8 cellular contexts compared by ENCODE assay signal in the genomic region with DNA sequence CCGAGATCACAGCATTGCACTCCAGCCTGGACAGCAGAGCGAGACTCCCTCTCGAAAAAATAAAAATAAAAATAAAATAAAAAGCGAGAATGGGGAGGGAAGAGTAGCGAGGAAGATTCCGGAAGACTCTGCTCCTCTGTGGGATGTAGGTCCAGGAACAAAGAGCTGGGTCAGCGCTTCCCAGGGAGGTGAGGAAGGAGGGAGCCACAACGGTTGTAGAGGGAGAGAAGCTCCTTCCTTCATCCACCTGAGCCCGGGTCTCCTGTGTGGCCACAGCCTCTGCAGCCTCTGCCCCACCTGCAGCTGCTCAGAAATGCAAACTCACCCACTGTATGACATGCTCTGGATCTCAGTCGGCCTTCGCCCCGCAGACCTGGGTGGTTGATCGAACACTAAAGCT.
"Had no signal": no experiment of that assay in that cellular context is flagged by ENCODE, and none has a peak within 500 bp of the region (broad histone marks: within the 10 kb centered on the region; RNA-seq: fewer than 3 reads in every experiment).

No MANE protein-coding gene starts in this region.

- H3K27ac Mint-ChIP-seq: GM23338 had no signal

- H3K4me3 ChIP-seq: GM23338, HAP-1 had no signal

- H2AFZ ChIP-seq: GM23338 had no signal

- H3K9me3 ChIP-seq: HAP-1 had no signal

- H3K4me3 Mint-ChIP-seq: GM23338 had no signal

- H3K27ac ChIP-seq: KMS-11 had no signal

- ATAC-seq: GM23338, HCT116 had no signal

- FAIRE-seq: HTR-8/SVneo had no signal

- H3K36me3 ChIP-seq: HAP-1 had no signal

- DNase-seq: H7, IMR-90, KBM-7 had no signal

- H3K9ac ChIP-seq: KMS-11 had no signal

- H3K4me2 ChIP-seq: GM23338, KMS-11 had no signal
